12 cellular contexts compared by ENCODE assay signal in the genomic region with DNA sequence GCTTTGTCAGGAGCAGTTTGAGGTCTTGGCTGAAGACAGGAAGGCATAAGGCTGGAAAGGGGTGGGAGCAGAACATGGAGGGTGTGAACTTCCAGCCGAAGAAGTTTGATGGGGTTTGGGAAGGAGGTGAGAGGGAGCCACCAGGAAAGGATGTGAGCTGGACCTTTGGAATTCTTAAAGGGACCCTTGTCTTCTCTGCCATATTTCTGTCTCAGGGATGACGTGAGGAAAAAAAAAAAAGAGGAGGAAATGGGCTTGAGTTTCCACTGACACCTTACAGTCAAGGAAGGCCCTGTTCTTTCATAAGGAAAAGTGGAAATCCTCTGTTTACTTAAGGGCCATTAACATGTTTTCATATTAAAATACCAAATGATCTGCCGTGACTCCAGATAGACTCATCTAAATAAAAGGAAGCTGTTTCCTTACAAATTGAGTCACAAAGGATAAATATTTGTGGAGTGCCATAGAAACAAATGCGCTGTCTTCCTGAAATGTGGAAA.
DNase-seq lines count a peak whose midpoint lies in the region; ATAC-seq, FAIRE-seq and TF ChIP-seq lines count a peak whose summit lies in the region.
"Had no signal": no experiment of that assay in that cellular context is flagged by ENCODE, and none has a peak within 500 bp of the region (broad histone marks: within the 10 kb centered on the region; RNA-seq: fewer than 3 reads in every experiment).

No MANE protein-coding gene starts in this region.

- peaks cover 50% of the 10 kb centered on the region for H3K79me2 ChIP-seq in SK-N-SH (ENCODE audit: insufficient read depth)

- peak overlapping the region; percentile 47; the same call in 1 of the 2 replicates for H3K9ac ChIP-seq in SK-N-SH

- TF ChIP-seq RAD21 in SK-N-SH (IDR thresholded peaks at IDR 0.05; ENCODE audit: low read length), result no peak

- ATAC-seq in GM19395 (IDR thresholded peaks at IDR 0.05; ENCODE audit: unreplicated experiment), result no peak
- no peak for ATAC-seq in HG03135 (IDR thresholded peaks at IDR 0.05; ENCODE audit: unreplicated experiment)

- WGBS in SK-N-SH (ENCODE audit: low lambda C conversion rate), result 43% methylated on average over 4 of the region's 4 CpGs
- WGBS in stomach, 5 donors, result 56 to 67% (median 58%) methylated on average over 4 of the region's 4 CpGs

- H3K4me2 ChIP-seq in SK-N-SH, result peak overlapping the region; percentile 55; the same call in 1 of the 2 replicates

- peak overlapping the region; percentile 75 to 91 for H3K27ac ChIP-seq in SK-N-SH (ENCODE audit: low read depth in 2 of 2, low read length in 1 of 2)
- peak overlapping the region; percentile 30 to 72 (median 66) for H3K27ac ChIP-seq in stomach

- POLR2A ChIA-PET in SK-N-SH (lab: Yijun Ruan, JAX), result no interaction called here

- H4K20me1 ChIP-seq in SK-N-SH (ENCODE audit: insufficient read depth), result no peaks in the 10 kb centered on the region

- in situ Hi-C loops in ACHN (cut with HindIII; ENCODE audit: low pct_ligation_motif_present, low pct_unique_long_range_greater_than_20kb, low sequenced_read_pairs), result no loop called here

- no peak for TF ChIP-seq EP300 in SK-N-SH (IDR thresholded peaks at IDR 0.05; ENCODE audit: borderline replicate concordance in 1 of 2, low read depth in 1 of 2, low read length in 1 of 2)
- no peak for TF ChIP-seq EP300 in stomach (IDR thresholded peaks at IDR 0.05)

- TF ChIP-seq CTCF in SK-N-SH (IDR thresholded peaks at IDR 0.05) (no peak), stomach (IDR thresholded peaks at IDR 0.05) (no peak)

- peaks cover 33% of the 10 kb centered on the region for H3F3A ChIP-seq in SK-N-SH (replicated peaks; ENCODE audit: insufficient read depth)

- H3K36me3 ChIP-seq in SK-N-SH (replicated peaks in 1 of 2; ENCODE audit: control insufficient read depth in 1 of 2, insufficient read depth in 2 of 2, low read length in 1 of 2), result no peaks in the 10 kb centered on the region
- H3K36me3 ChIP-seq in stomach, result no peaks in the 10 kb centered on the region

- H3K9me3 ChIP-seq in SK-N-SH (no peaks in the 10 kb centered on the region), stomach (no peaks in the 10 kb centered on the region)

- H3K4me3 ChIP-seq in SK-N-SH (ENCODE audit: low read depth in 2 of 2, low read length in 1 of 2) (no peak overlapping the region), stomach (no peak overlapping the region)

- DNase-seq in H54 (ENCODE audit: insufficient read length, low spot score), result no peak
- no peak for DNase-seq in SK-N-SH
- DNase-seq in glomerular endothelial cell (ENCODE audit: extremely low read depth, low read depth, low spot score), result peak; percentile 94
- no peak for DNase-seq in stomach
- DNase-seq in mesenteric fat pad (ENCODE audit: low spot score), result no peak
- DNase-seq in ACHN, result no peak
- DNase-seq: activated CD4-positive, CD25-positive, alpha-beta regulatory T cell; activated gamma-delta T cell treated with Interleukin-2 at 50 U/mL for 16 hours; NCI-H1105 treated with DMSO at 0.1 percent for 48 hours had no signal

- no peak overlapping the region for H2AFZ ChIP-seq in SK-N-SH (ENCODE audit: low read depth)

- no peak for TF ChIP-seq POLR2A in H54 (IDR thresholded peaks at IDR 0.05; ENCODE audit: low read depth, low read length)
- TF ChIP-seq POLR2A in stomach (IDR thresholded peaks at IDR 0.05), result no peak

- H3K4me1 ChIP-seq in SK-N-SH (ENCODE audit: control insufficient read depth in 1 of 2, insufficient read depth in 2 of 2, low read depth in 1 of 2, low read length in 1 of 2), result peaks cover 2 to 32% of the 10 kb centered on the region in 2 experiments
- H3K4me1 ChIP-seq in stomach, result peaks cover 8 to 42% (median 26%) of the 10 kb centered on the region in 4 donors

- H3K27me3 ChIP-seq in SK-N-SH (ENCODE audit: insufficient read depth) (no peaks in the 10 kb centered on the region), stomach (no peaks in the 10 kb centered on the region)

- CTCF ChIA-PET in SK-N-SH (lab: Yijun Ruan, JAX), result interaction anchor here (1.3 to 3.5 kb wide), 2 partner anchors 8 to 10 kb away, joined by 3 to 28 read pairs; no protein-coding TSS in a partner anchor

- FAIRE-seq in H54 (lab: Jason Lieb, UNC), result peak; percentile 72
- FAIRE-seq: RCC 7860 had no signal

- H3K9me2 ChIP-seq in SK-N-SH, result no peaks in the 10 kb centered on the region

- intact Hi-C loops in stomach (cut with DNase I; ENCODE audit: low total_unique reads), result no loop called here

TF ChIP-seq in SK-N-SH, 30 proteins besides CTCF, POLR2A, EP300 and RAD21:
- TF ChIP-seq, protein P1, sequence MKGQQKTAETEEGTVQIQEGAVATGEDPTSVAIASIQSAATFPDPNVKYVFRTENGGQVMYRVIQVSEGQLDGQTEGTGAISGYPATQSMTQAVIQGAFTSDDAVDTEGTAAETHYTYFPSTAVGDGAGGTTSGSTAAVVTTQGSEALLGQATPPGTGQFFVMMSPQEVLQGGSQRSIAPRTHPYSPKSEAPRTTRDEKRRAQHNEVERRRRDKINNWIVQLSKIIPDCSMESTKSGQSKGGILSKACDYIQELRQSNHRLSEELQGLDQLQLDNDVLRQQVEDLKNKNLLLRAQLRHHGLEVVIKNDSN (IDR thresholded peaks at IDR 0.05; ENCODE audit: borderline replicate concordance, low read depth), result no peak
- TF ChIP-seq YY1 (IDR thresholded peaks at IDR 0.05; ENCODE audit: low read depth) (no peak), TEAD4 (IDR thresholded peaks at IDR 0.05; ENCODE audit: borderline replicate concordance, insufficient read depth) (no peak), RCOR1 (IDR thresholded peaks at IDR 0.05; ENCODE audit: low read length) (no peak), TCF12 (IDR thresholded peaks at IDR 0.05) (0 out of 2 replicates have a peak, but pooled peaks have one; percentile 8), FOXM1 (IDR thresholded peaks at IDR 0.05; ENCODE audit: low read depth) (no peak), NFIC (IDR thresholded peaks at IDR 0.05; ENCODE audit: borderline replicate concordance) (no peak)
- TF ChIP-seq, protein P2, sequence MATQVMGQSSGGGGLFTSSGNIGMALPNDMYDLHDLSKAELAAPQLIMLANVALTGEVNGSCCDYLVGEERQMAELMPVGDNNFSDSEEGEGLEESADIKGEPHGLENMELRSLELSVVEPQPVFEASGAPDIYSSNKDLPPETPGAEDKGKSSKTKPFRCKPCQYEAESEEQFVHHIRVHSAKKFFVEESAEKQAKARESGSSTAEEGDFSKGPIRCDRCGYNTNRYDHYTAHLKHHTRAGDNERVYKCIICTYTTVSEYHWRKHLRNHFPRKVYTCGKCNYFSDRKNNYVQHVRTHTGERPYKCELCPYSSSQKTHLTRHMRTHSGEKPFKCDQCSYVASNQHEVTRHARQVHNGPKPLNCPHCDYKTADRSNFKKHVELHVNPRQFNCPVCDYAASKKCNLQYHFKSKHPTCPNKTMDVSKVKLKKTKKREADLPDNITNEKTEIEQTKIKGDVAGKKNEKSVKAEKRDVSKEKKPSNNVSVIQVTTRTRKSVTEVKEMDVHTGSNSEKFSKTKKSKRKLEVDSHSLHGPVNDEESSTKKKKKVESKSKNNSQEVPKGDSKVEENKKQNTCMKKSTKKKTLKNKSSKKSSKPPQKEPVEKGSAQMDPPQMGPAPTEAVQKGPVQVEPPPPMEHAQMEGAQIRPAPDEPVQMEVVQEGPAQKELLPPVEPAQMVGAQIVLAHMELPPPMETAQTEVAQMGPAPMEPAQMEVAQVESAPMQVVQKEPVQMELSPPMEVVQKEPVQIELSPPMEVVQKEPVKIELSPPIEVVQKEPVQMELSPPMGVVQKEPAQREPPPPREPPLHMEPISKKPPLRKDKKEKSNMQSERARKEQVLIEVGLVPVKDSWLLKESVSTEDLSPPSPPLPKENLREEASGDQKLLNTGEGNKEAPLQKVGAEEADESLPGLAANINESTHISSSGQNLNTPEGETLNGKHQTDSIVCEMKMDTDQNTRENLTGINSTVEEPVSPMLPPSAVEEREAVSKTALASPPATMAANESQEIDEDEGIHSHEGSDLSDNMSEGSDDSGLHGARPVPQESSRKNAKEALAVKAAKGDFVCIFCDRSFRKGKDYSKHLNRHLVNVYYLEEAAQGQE (IDR thresholded peaks at IDR 0.05; ENCODE audit: low read depth, low read length), result no peak
